32 cellular contexts compared by ENCODE assay signal in the genomic region with DNA sequence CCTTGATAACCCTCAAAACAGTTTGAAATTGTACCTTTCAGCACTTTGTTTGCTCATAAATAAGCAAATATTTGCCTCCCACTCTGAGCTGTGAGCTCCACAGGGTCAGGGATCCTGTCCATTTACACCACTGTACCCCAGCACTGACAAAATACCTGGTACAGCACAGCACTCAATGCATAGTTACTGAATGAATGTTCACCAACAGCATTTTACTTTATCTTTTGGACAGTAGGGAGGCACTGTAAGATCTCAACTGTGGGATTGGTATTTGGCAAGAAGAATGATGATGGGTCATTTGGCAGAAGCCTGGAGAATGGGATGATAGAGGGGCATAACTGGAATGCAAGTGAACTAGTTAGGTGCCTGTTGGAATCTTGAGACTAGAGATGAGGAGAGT.
"Had no signal": no experiment of that assay in that cellular context is flagged by ENCODE, and none has a peak within 500 bp of the region (broad histone marks: within the 10 kb centered on the region; RNA-seq: fewer than 3 reads in every experiment).

No MANE protein-coding gene starts in this region.

- ATAC-seq: activated CD8-positive, alpha-beta T cell treated with anti-CD3 and anti-CD28 coated beads for 36 hours; activated naive CD8-positive, alpha-beta T cell treated with anti-CD3 and anti-CD28 coated beads, Interleukin-2, amount 50 U/mL, for 24 hours; body of pancreas had no signal

- H3K27ac Mint-ChIP-seq: activated B cell treated with CpG ODN at 0.5 μM for 24 hours; activated CD4-positive, alpha-beta memory T cell treated with anti-CD3 and anti-CD28 coated beads for 36 hours; activated CD4-positive, alpha-beta T cell treated with anti-CD3 and anti-CD28 coated beads, Interleukin-2, amount 10 ng/mL, durations not matched to agents 24 days and 14 days; activated CD8-positive, alpha-beta T cell treated with anti-CD3 and anti-CD28 coated beads for 36 hours; activated naive CD4-positive, alpha-beta T cell treated with anti-CD3 and anti-CD28 coated beads, Interleukin-2, amount 10 ng/mL, durations not matched to agents 7 days and 5 days; activated naive CD4-positive, alpha-beta T cell treated with anti-CD3 and anti-CD28 coated beads, Interleukin-2, amount 50 U/mL, for 24 hours; activated naive CD8-positive, alpha-beta T cell; activated naive CD8-positive, alpha-beta T cell treated with anti-CD3 and anti-CD28 coated beads, Interleukin-2, amount 10 ng/mL, durations not matched to agents 7 days and 5 days; activated naive CD8-positive, alpha-beta T cell treated with anti-CD3 and anti-CD28 coated beads, Interleukin-2, amount 50 U/mL, for 24 hours; activated T-cell treated with anti-CD3 and anti-CD28 coated beads, Interleukin-2, amount 50 U/mL, for 24 hours; activated T-helper 2 cell treated with anti-CD3 and anti-CD28 coated beads, Interferon-gamma antibody, Interleukin-2, Interleukin-4, amounts not matched to agents 10 μg/mL and 5 μg/mL and 100 μg/mL, durations not matched to agents 14 hours and 24 hours and 36 hours; T-helper 1 cell treated with Interleukin-12 subunit alpha and Interleukin-12 subunit beta and Interleukin-4 antibody, amounts not matched to agents 30 μg/mL and 1 μg/mL, for 36 hours; T-helper 2 cell treated with Interferon-gamma antibody and Interleukin-4, amounts not matched to agents 5 μg/mL and 100 μg/mL, for 36 hours had no signal

- H3K36me3 ChIP-seq: brain microvascular endothelial cell, breast epithelium had no signal

- H3K4me1 Mint-ChIP-seq: activated B cell treated with CpG ODN at 0.5 μM for 24 hours; activated CD4-positive, alpha-beta T cell treated with anti-CD3 and anti-CD28 coated beads, Interleukin-2, amount 10 ng/mL, durations not matched to agents 24 days and 14 days; activated naive CD4-positive, alpha-beta T cell treated with anti-CD3 and anti-CD28 coated beads, Interleukin-2, amount 10 ng/mL, durations not matched to agents 7 days and 5 days; activated naive CD4-positive, alpha-beta T cell treated with anti-CD3 and anti-CD28 coated beads, Interleukin-2, amount 50 U/mL, for 24 hours; activated naive CD8-positive, alpha-beta T cell treated with anti-CD3 and anti-CD28 coated beads, Interleukin-2, amount 50 U/mL, for 24 hours had no signal

- H3K4me1 ChIP-seq: body of pancreas, breast epithelium had no signal

- H3K27me3 Mint-ChIP-seq: activated B cell treated with CpG ODN at 0.5 μM for 24 hours; activated CD4-positive, alpha-beta memory T cell treated with anti-CD3 and anti-CD28 coated beads for 36 hours; activated CD4-positive, alpha-beta T cell treated with anti-CD3 and anti-CD28 coated beads, Interleukin-2, amount 10 ng/mL, durations not matched to agents 24 days and 14 days; activated naive CD4-positive, alpha-beta T cell treated with anti-CD3 and anti-CD28 coated beads, Interleukin-2, amount 50 U/mL, for 24 hours; activated naive CD8-positive, alpha-beta T cell; activated naive CD8-positive, alpha-beta T cell treated with anti-CD3 and anti-CD28 coated beads, Interleukin-2, amount 50 U/mL, for 24 hours; activated T-cell treated with anti-CD3 and anti-CD28 coated beads, Interleukin-2, amount 50 U/mL, for 24 hours had no signal

- H3K4me3 ChIP-seq: body of pancreas, breast epithelium had no signal

- H3K27me3 ChIP-seq: body of pancreas, brain microvascular endothelial cell, breast epithelium had no signal

- H3K9me3 Mint-ChIP-seq: activated B cell treated with CpG ODN at 0.5 μM for 24 hours; activated CD4-positive, alpha-beta memory T cell treated with anti-CD3 and anti-CD28 coated beads for 36 hours; activated CD4-positive, alpha-beta T cell treated with anti-CD3 and anti-CD28 coated beads, Interleukin-2, amount 10 ng/mL, durations not matched to agents 24 days and 14 days; activated CD8-positive, alpha-beta T cell treated with anti-CD3 and anti-CD28 coated beads for 36 hours; activated naive CD4-positive, alpha-beta T cell treated with anti-CD3 and anti-CD28 coated beads, Interleukin-2, amount 10 ng/mL, durations not matched to agents 7 days and 5 days; activated naive CD4-positive, alpha-beta T cell treated with anti-CD3 and anti-CD28 coated beads, Interleukin-2, amount 50 U/mL, for 24 hours; activated naive CD8-positive, alpha-beta T cell treated with anti-CD3 and anti-CD28 coated beads, Interleukin-2, amount 10 ng/mL, durations not matched to agents 7 days and 5 days; activated naive CD8-positive, alpha-beta T cell treated with anti-CD3 and anti-CD28 coated beads, Interleukin-2, amount 50 U/mL, for 24 hours; activated T-cell treated with anti-CD3 and anti-CD28 coated beads, Interleukin-2, amount 50 U/mL, for 24 hours; activated T-helper 2 cell treated with anti-CD3 and anti-CD28 coated beads, Interferon-gamma antibody, Interleukin-2, Interleukin-4, amounts not matched to agents 10 μg/mL and 5 μg/mL and 100 μg/mL, durations not matched to agents 14 hours and 24 hours and 36 hours; T-helper 1 cell treated with Interleukin-12 subunit alpha and Interleukin-12 subunit beta and Interleukin-4 antibody, amounts not matched to agents 30 μg/mL and 1 μg/mL, for 36 hours; T-helper 2 cell treated with Interferon-gamma antibody and Interleukin-4, amounts not matched to agents 5 μg/mL and 100 μg/mL, for 36 hours had no signal

- H3K27ac ChIP-seq: body of pancreas, brain microvascular endothelial cell, breast epithelium, VCaP had no signal

- H3K36me3 Mint-ChIP-seq: activated CD4-positive, alpha-beta memory T cell treated with anti-CD3 and anti-CD28 coated beads for 36 hours; activated naive CD4-positive, alpha-beta T cell treated with anti-CD3 and anti-CD28 coated beads, Interleukin-2, amount 10 ng/mL, durations not matched to agents 7 days and 5 days; activated naive CD4-positive, alpha-beta T cell treated with anti-CD3 and anti-CD28 coated beads, Interleukin-2, amount 50 U/mL, for 24 hours; activated naive CD8-positive, alpha-beta T cell; activated naive CD8-positive, alpha-beta T cell treated with anti-CD3 and anti-CD28 coated beads, Interleukin-2, amount 10 ng/mL, durations not matched to agents 7 days and 5 days had no signal

- H3K4me3 Mint-ChIP-seq: activated B cell treated with CpG ODN at 0.5 μM for 24 hours; activated CD4-positive, alpha-beta memory T cell treated with anti-CD3 and anti-CD28 coated beads for 36 hours; activated CD4-positive, alpha-beta T cell treated with anti-CD3 and anti-CD28 coated beads, Interleukin-2, amount 10 ng/mL, durations not matched to agents 24 days and 14 days; activated CD8-positive, alpha-beta T cell treated with anti-CD3 and anti-CD28 coated beads for 36 hours; activated naive CD4-positive, alpha-beta T cell treated with anti-CD3 and anti-CD28 coated beads, Interleukin-2, amount 10 ng/mL, durations not matched to agents 7 days and 5 days; activated naive CD4-positive, alpha-beta T cell treated with anti-CD3 and anti-CD28 coated beads, Interleukin-2, amount 50 U/mL, for 24 hours; activated naive CD8-positive, alpha-beta T cell; activated naive CD8-positive, alpha-beta T cell treated with anti-CD3 and anti-CD28 coated beads, Interleukin-2, amount 10 ng/mL, durations not matched to agents 7 days and 5 days; activated naive CD8-positive, alpha-beta T cell treated with anti-CD3 and anti-CD28 coated beads, Interleukin-2, amount 50 U/mL, for 24 hours; activated T-cell treated with anti-CD3 and anti-CD28 coated beads, Interleukin-2, amount 50 U/mL, for 24 hours; T-helper 1 cell treated with Interleukin-12 subunit alpha and Interleukin-12 subunit beta and Interleukin-4 antibody, amounts not matched to agents 30 μg/mL and 1 μg/mL, for 36 hours; T-helper 2 cell treated with Interferon-gamma antibody and Interleukin-4, amounts not matched to agents 5 μg/mL and 100 μg/mL, for 36 hours had no signal

- H3K9me3 ChIP-seq: body of pancreas, breast epithelium had no signal

- DNase-seq: activated B cell treated with CpG ODN at 0.5 μM for 24 hours; activated CD4-positive, alpha-beta memory T cell treated with anti-CD3 and anti-CD28 coated beads for 36 hours; activated CD4-positive, alpha-beta T cell treated with anti-CD3 and anti-CD28 coated beads for 4 hours; activated CD4-positive, alpha-beta T cell treated with anti-CD3 and anti-CD28 coated beads, Interleukin-2, amount 10 ng/mL, durations not matched to agents 24 days and 14 days; activated CD4-positive, alpha-beta T cell treated with anti-CD3 and anti-CD28 coated beads, Interleukin-2, amount 50 U/mL, for 1 hour; activated CD4-positive, alpha-beta T cell treated with anti-CD3 and anti-CD28 coated beads, Interleukin-2, amount 50 U/mL, for 4 hours; activated CD4-positive, CD25-positive, alpha-beta regulatory T cell treated with anti-CD3 and anti-CD28 coated beads, Interleukin-2, amount 50 U/mL, for 72 hours; activated CD8-positive, alpha-beta memory T cell treated with anti-CD3 and anti-CD28 coated beads, Interleukin-2, amount 50 U/mL, for 4 hours; activated CD8-positive, alpha-beta T cell treated with anti-CD3 and anti-CD28 coated beads for 36 hours; activated effector memory CD4-positive, alpha-beta T cell treated with Interleukin-2 at 50 U/mL for 16 hours; activated gamma-delta T cell; activated naive CD4-positive, alpha-beta T cell treated with anti-CD3 and anti-CD28 coated beads, Interleukin-2, amount 10 ng/mL, durations not matched to agents 7 days and 5 days; activated naive CD4-positive, alpha-beta T cell treated with Interleukin-2 at 50 U/mL for 16 hours; activated naive CD8-positive, alpha-beta T cell treated with anti-CD3 and anti-CD28 coated beads, Interleukin-2, amount 10 ng/mL, durations not matched to agents 7 days and 5 days; activated naive CD8-positive, alpha-beta T cell treated with anti-CD3 and anti-CD28 coated beads, Interleukin-2, amount 50 U/mL, for 24 hours; activated T-cell treated with anti-CD3 and anti-CD28 coated beads, Interleukin-2, amount 50 U/mL, for 24 hours; activated T-cell treated with anti-CD3 and anti-CD28 coated beads, Interleukin-2, amount 50 U/mL, for 48 hours; amniotic stem cell; aorta; body of pancreas; brain microvascular endothelial cell; central memory CD4-positive, alpha-beta T cell; T-helper 1 cell; T-helper 2 cell; T-helper 9 cell had no signal
